30 cellular contexts compared by ENCODE assay signal in the genomic region with DNA sequence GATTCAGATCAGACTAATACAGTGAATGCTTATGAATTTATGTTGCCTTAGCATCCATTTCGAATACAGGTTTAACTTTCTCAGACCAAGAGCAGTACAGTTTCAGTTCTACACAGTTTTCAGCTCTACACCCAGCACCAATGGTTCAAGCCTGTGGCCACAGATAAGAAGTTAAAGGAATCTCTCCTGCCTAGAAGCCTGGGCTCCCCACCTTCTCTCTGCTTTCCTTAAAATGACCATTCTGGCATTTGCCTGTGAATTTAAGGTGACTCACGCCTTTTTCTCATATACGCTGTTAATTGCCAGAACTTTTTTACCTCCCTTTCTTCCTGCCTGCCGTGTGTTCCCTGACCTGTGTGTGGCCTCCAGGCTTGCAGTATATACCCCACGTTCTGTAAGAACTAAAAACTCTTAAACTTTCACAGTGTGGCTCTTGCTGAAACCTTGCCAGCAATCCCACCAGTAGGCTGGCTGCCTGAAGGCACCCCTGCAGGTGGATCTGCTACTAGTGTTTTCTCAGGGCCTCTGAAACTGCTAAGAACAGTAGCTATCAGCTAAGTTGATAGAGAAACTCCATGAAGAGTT.
A peak's percentile ranks its signal among the peaks of the same experiment; 100 is the strongest.
DNase-seq lines count a peak whose midpoint lies in the region; ATAC-seq, FAIRE-seq and TF ChIP-seq lines count a peak whose summit lies in the region.
"Had no signal": no experiment of that assay in that cellular context is flagged by ENCODE, and none has a peak within 500 bp of the region (broad histone marks: within the 10 kb centered on the region; RNA-seq: fewer than 3 reads in every experiment).

No MANE protein-coding gene starts in this region.

- no peaks in the 10 kb centered on the region for H3K9me3 ChIP-seq in PC-9 (ENCODE audit: insufficient read depth, low read depth)
- no peaks in the 10 kb centered on the region for H3K9me3 ChIP-seq in H1 (ENCODE audit: insufficient read depth in 2 of 2, low read depth in 1 of 2, low read length in 1 of 2)
- H3K9me3 ChIP-seq: Caco-2, heart right ventricle, SK-N-SH had no signal

- no peak for TF ChIP-seq EP300 in H1 (IDR thresholded peaks at IDR 0.05; ENCODE audit: borderline replicate concordance in 1 of 2, low read depth in 2 of 2, low read length in 2 of 2)

- H3K27me3 ChIP-seq in PC-9 (ENCODE audit: insufficient read depth, low read depth) (no peaks in the 10 kb centered on the region), H1 (replicated peaks in 1 of 4; ENCODE audit: control insufficient read depth in 3 of 4, extremely low read depth in 1 of 4, insufficient read depth in 3 of 4, low read length in 3 of 4) (no peaks in the 10 kb centered on the region)
- H3K27me3 ChIP-seq: heart right ventricle had no signal

- H3K27me3 Mint-ChIP-seq in progenitor cell of endocrine pancreas: no peaks in the 10 kb centered on the region
- H3K27me3 Mint-ChIP-seq: activated naive CD8-positive, alpha-beta T cell treated with anti-CD3 and anti-CD28 coated beads, Interleukin-2, amount 50 U/mL, for 24 hours; activated T-cell treated with anti-CD3 and anti-CD28 coated beads, Interleukin-2, amount 50 U/mL, for 24 hours; T-helper 17 cell had no signal

- H3K79me1 ChIP-seq in H1 (ENCODE audit: low read depth, low read length): no peaks in the 10 kb centered on the region

- H2BK15ac ChIP-seq in H1 (ENCODE audit: low read length): no peak overlapping the region

- POLR2A ChIA-PET in PC-9 (lab: Charles Lee; ENCODE audit: unreplicated experiment) (no interaction called here), H1 (lab: Charles Lee; ENCODE audit: partially characterized antibody) (no interaction called here)

- no peak for ATAC-seq in left ventricle myocardium superior
- no peak for ATAC-seq in GM19452 (IDR thresholded peaks at IDR 0.05; ENCODE audit: unreplicated experiment)
- ATAC-seq: activated naive CD8-positive, alpha-beta T cell treated with anti-CD3 and anti-CD28 coated beads, Interleukin-2, amount 50 U/mL, for 24 hours; heart right ventricle; right cardiac atrium; T-helper 17 cell had no signal

- TF ChIP-seq CTCF in PC-9 (conservative IDR thresholded peaks at IDR 0.05): no peak
- TF ChIP-seq CTCF in H1 (IDR thresholded peaks at IDR 0.05; ENCODE audit: control extremely low read depth in 1 of 3, insufficient read depth in 1 of 3, low read depth in 1 of 3, low read length in 3 of 3): no peak
- peak; percentile 15 for TF ChIP-seq CTCF in progenitor cell of endocrine pancreas (IDR thresholded peaks at IDR 0.05; ENCODE audit: unreplicated experiment)

- peak; percentile 98 for FAIRE-seq in H54 (lab: Jason Lieb, UNC)
- FAIRE-seq in H1 (lab: Jason Lieb, UNC): no peak
- FAIRE-seq: GM18507 had no signal

- H3K9me3 Mint-ChIP-seq in progenitor cell of endocrine pancreas (ENCODE audit: low read depth): no peaks in the 10 kb centered on the region

- H3K9ac ChIP-seq in H1 (replicated peaks in 1 of 4; ENCODE audit: extremely low read depth in 1 of 4, low read depth in 3 of 4, low read length in 3 of 4): no peak overlapping the region; a peak in 1 of 7 replicates
- H3K9ac ChIP-seq: SK-N-SH had no signal

- no peak overlapping the region for H2AK5ac ChIP-seq in H1 (ENCODE audit: low read depth, low read length)

- no peaks in the 10 kb centered on the region for H3F3A ChIP-seq in PC-9 (ENCODE audit: insufficient read depth, low read depth)

- H3K27ac ChIP-seq in PC-9 (no peak overlapping the region), H1 (ENCODE audit: low read depth, low read length) (no peak overlapping the region)
- H3K27ac ChIP-seq: C4-2B, heart right ventricle had no signal

- H3K9me2 ChIP-seq in PC-9 (ENCODE audit: insufficient read depth): no peaks in the 10 kb centered on the region
- H3K9me2 ChIP-seq: SK-N-SH had no signal

- TF ChIP-seq POLR2A in H54 (IDR thresholded peaks at IDR 0.05; ENCODE audit: low read depth, low read length) (no peak), H1 (IDR thresholded peaks at IDR 0.05; ENCODE audit: control extremely low read depth in 1 of 2, low read depth in 2 of 2, low read length in 2 of 2) (no peak)

- H3K4me3 Mint-ChIP-seq in progenitor cell of endocrine pancreas (ENCODE audit: low read depth): peak overlapping the region; percentile 56
- H3K4me3 Mint-ChIP-seq: activated naive CD8-positive, alpha-beta T cell treated with anti-CD3 and anti-CD28 coated beads, Interleukin-2, amount 50 U/mL, for 24 hours; activated T-cell treated with anti-CD3 and anti-CD28 coated beads, Interleukin-2, amount 50 U/mL, for 24 hours; neural crest cell; T-helper 17 cell had no signal

- H2BK5ac ChIP-seq in H1 (ENCODE audit: low read depth, low read length): no peak overlapping the region

- H2BK12ac ChIP-seq in H1 (ENCODE audit: low read depth, low read length): no peak overlapping the region

- 80% methylated on average over 5 of the region's 5 CpGs; no CpG with 5 or more reads in 1 of the 2 experiments for WGBS in H1 (ENCODE audit: extremely low coverage in 1 of 2, insufficient coverage in 1 of 2, insufficient read length in 1 of 2, insufficient replicate concordance in 2 of 2, low coverage in 1 of 2, low lambda C conversion rate in 2 of 2, missing lambda C conversion rate in 1 of 2), 2 experiments

- no peaks in the 10 kb centered on the region for H3K36me3 Mint-ChIP-seq in progenitor cell of endocrine pancreas (ENCODE audit: insufficient read depth)

- no peak overlapping the region for H2BK20ac ChIP-seq in H1 (ENCODE audit: low read length)

- H3K18ac ChIP-seq in H1 (ENCODE audit: extremely low read depth, low read length): no peak overlapping the region

- no peak overlapping the region for H4K8ac ChIP-seq in H1 (ENCODE audit: extremely low read depth, insufficient read depth, low read length)

- no peak overlapping the region for H3K23ac ChIP-seq in H1 (ENCODE audit: insufficient read length)

- H4K5ac ChIP-seq in H1 (ENCODE audit: insufficient read length, low read depth, low read length): no peak overlapping the region

- CTCF ChIA-PET in PC-9 (lab: Charles Lee): no interaction called here
- CTCF ChIA-PET in H1 (lab: Charles Lee; ENCODE audit: partially characterized antibody): no interaction called here

- no peak overlapping the region for H3K4me3 ChIP-seq in PC-9
- no peak overlapping the region for H3K4me3 ChIP-seq in H1 (ENCODE audit: extremely low read depth in 1 of 4, insufficient read depth in 2 of 4, low read depth in 3 of 4, low read length in 4 of 4)
- H3K4me3 ChIP-seq: heart right ventricle had no signal

- H2BK120ac ChIP-seq in H1 (replicated peaks; ENCODE audit: low read depth, low read length): no peak overlapping the region

- H3K23me2 ChIP-seq in H1 (ENCODE audit: low read depth, low read length): no peaks in the 10 kb centered on the region

- intact Hi-C loops in PC-9 (cut with micrococcal nuclease; ENCODE audit: unreplicated experiment): no loop called here
- intact Hi-C loops in left ventricle myocardium superior (cut with micrococcal nuclease): no loop called here

- H4K20me1 ChIP-seq in PC-9 (ENCODE audit: insufficient read depth) (no peaks in the 10 kb centered on the region), H1 (replicated peaks in 1 of 2; ENCODE audit: control insufficient read depth in 1 of 2, insufficient read depth in 2 of 2, low read length in 2 of 2) (no peaks in the 10 kb centered on the region)

- peaks cover 15% of the 10 kb centered on the region for H3K4me1 Mint-ChIP-seq in progenitor cell of endocrine pancreas (ENCODE audit: low read depth)
- H3K4me1 Mint-ChIP-seq: neural crest cell, T-helper 17 cell had no signal

- H3K27ac Mint-ChIP-seq in progenitor cell of endocrine pancreas: peak overlapping the region; percentile 96
- H3K27ac Mint-ChIP-seq: activated naive CD8-positive, alpha-beta T cell treated with anti-CD3 and anti-CD28 coated beads, Interleukin-2, amount 50 U/mL, for 24 hours; activated T-cell treated with anti-CD3 and anti-CD28 coated beads, Interleukin-2, amount 50 U/mL, for 24 hours; T-helper 17 cell had no signal

- no TSS peak for BruUV-seq in PC-9 (replicated peaks; lab: Mats Ljungman, UMichigan)

- DNase-seq in H54 (ENCODE audit: insufficient read length, low spot score) (no peak), PC-9 (no peak), H1 (ENCODE audit: low read depth in 1 of 2, low spot score in 2 of 2) (no peak), progenitor cell of endocrine pancreas (ENCODE audit: low spot score, unreplicated experiment) (no peak), left ventricle myocardium superior (no peak), NCI-H2081 treated with DMSO at 0.1 percent for 48 hours (lab: John Stamatoyannopoulos, UW) (no peak)
- DNase-seq: activated CD4-positive, alpha-beta T cell treated with anti-CD3 and anti-CD28 coated beads for 48 hours; activated CD8-positive, alpha-beta memory T cell treated with anti-CD3 and anti-CD28 coated beads for 24 hours; activated gamma-delta T cell treated with Interleukin-2 at 50 U/mL for 16 hours; activated naive CD8-positive, alpha-beta T cell treated with anti-CD3 and anti-CD28 coated beads, Interleukin-2, amount 50 U/mL, for 24 hours; activated T-cell treated with anti-CD3 and anti-CD28 coated beads, Interleukin-2, amount 50 U/mL, for 24 hours; Caco-2; DMS79; effector CD8-positive, alpha-beta T cell; foreskin fibroblast; GOT3; heart right ventricle; NCI-H1105 treated with DMSO at 0.1 percent for 48 hours; NCI-H2029; NCI-H2227 treated with DMSO at 0.1 percent for 48 hours; NCI-H748 treated with DMSO at 0.1 percent for 48 hours; right cardiac atrium; SK-N-SH; stimulated activated CD4-positive, alpha-beta T cell treated with anti-CD3 and anti-CD28 coated beads, Interleukin-2, amount 100 ng/mL, for 48 hours; T-helper 17 cell; trophoblast cell had no signal

- 0 out of 2 replicates have a peak overlapping the region, but pooled peaks have one; percentile 23 for H2AFZ ChIP-seq in PC-9
- H2AFZ ChIP-seq in H1 (ENCODE audit: low read length): peak overlapping the region; percentile 55

- TF ChIP-seq RAD21 in H1 (IDR thresholded peaks at IDR 0.05 in 1 of 2, conservative IDR thresholded peaks at IDR 0.05 in 1 of 2; ENCODE audit: low read depth in 2 of 2, low read length in 2 of 2): no peak

- H3K4me2 ChIP-seq in PC-9 (no peak overlapping the region), H1 (ENCODE audit: insufficient read depth in 1 of 2, low read depth in 2 of 2, low read length in 2 of 2) (no peak overlapping the region)
- H3K4me2 ChIP-seq: SK-N-SH had no signal

- H3K36me3 ChIP-seq in PC-9 (ENCODE audit: low read depth): no peaks in the 10 kb centered on the region
- no peaks in the 10 kb centered on the region for H3K36me3 ChIP-seq in H1 (ENCODE audit: control insufficient read depth in 2 of 4, insufficient read depth in 4 of 4, low read length in 3 of 4)
- H3K36me3 ChIP-seq: heart right ventricle had no signal

- H3K14ac ChIP-seq in H1 (ENCODE audit: insufficient read length): no peak overlapping the region

- no peak overlapping the region for H4K91ac ChIP-seq in H1 (replicated peaks; ENCODE audit: insufficient read length, low read length)

- H3K56ac ChIP-seq in H1 (replicated peaks; ENCODE audit: insufficient read length, low read depth, low read length): no peak overlapping the region

- H3K4ac ChIP-seq in H1 (replicated peaks; ENCODE audit: insufficient read length, low read depth, low read length): no peak overlapping the region

- no peaks in the 10 kb centered on the region for H3K79me2 ChIP-seq in PC-9 (ENCODE audit: low read depth)
- H3K79me2 ChIP-seq in H1 (ENCODE audit: control insufficient read depth in 1 of 2, insufficient read depth in 2 of 2, low read length in 2 of 2): no peaks in the 10 kb centered on the region

- peaks cover 14% of the 10 kb centered on the region for H3K4me1 ChIP-seq in PC-9 (replicated peaks; ENCODE audit: insufficient read depth)
- peaks cover 0 to 9% (median 0%) of the 10 kb centered on the region in 4 experiments; a peak in 2 of 7 replicates for H3K4me1 ChIP-seq in H1 (replicated peaks in 1 of 4; ENCODE audit: control insufficient read depth in 3 of 4, insufficient read depth in 4 of 4, low read length in 3 of 4)
- H3K4me1 ChIP-seq: Caco-2, heart right ventricle had no signal
